1 cellular context compared by ENCODE assay signal in the genomic region with DNA sequence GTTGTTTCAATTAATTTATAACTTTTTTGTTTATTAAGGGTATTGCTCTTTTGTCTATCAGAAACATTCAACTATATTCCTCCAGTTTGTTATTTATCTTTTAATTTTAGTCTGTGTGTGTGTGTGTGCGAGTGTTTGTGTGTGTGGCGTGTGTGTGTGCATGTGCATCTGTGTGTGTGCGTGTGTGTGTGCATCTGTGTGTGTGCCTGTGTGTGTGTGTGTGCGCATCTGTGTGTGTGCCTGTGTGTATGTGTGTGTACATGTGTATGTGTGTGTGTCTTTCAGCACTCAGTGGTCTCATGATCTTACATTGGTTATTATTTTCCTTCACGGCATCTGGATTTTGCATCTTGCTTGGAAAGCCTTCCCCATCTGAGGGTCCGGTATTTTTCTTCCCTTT.
TF ChIP-seq lines count a peak whose summit lies in the region.

No MANE protein-coding gene starts in this region.

TF ChIP-seq in H1, 55 proteins besides CTCF, POLR2A, EP300 and RAD21:
- TF ChIP-seq JUN (IDR thresholded peaks at IDR 0.05; ENCODE audit: low read depth, low read length) (no peak), CBX8 (IDR thresholded peaks at IDR 0.05; ENCODE audit: borderline replicate concordance, low read depth, low read length) (no peak), FOSL1 (IDR thresholded peaks at IDR 0.05; ENCODE audit: insufficient read depth, low read depth, low read length) (no peak), ASH2L (IDR thresholded peaks at IDR 0.05; ENCODE audit: low read length) (no peak), SIX5 (IDR thresholded peaks at IDR 0.05; ENCODE audit: low read depth, low read length) (no peak), CHD1 (IDR thresholded peaks at IDR 0.05; ENCODE audit: low read depth, low read length) (no peak), CHD2 (IDR thresholded peaks at IDR 0.05; ENCODE audit: low read length) (no peak), SIN3A (conservative IDR thresholded peaks at IDR 0.05 in 1 of 2, IDR thresholded peaks at IDR 0.05 in 1 of 2; ENCODE audit: low read depth in 1 of 2, low read length in 2 of 2) (no peak), BACH1 (IDR thresholded peaks at IDR 0.05; ENCODE audit: low read length) (no peak), POU5F1 (IDR thresholded peaks at IDR 0.05; ENCODE audit: low read depth, low read length) (no peak), SUZ12 (IDR thresholded peaks at IDR 0.05; ENCODE audit: low read length) (no peak), EZH2 (IDR thresholded peaks at IDR 0.05; ENCODE audit: low read depth, low read length, severe bottlenecking) (no peak)
- TF ChIP-seq, protein P1, sequence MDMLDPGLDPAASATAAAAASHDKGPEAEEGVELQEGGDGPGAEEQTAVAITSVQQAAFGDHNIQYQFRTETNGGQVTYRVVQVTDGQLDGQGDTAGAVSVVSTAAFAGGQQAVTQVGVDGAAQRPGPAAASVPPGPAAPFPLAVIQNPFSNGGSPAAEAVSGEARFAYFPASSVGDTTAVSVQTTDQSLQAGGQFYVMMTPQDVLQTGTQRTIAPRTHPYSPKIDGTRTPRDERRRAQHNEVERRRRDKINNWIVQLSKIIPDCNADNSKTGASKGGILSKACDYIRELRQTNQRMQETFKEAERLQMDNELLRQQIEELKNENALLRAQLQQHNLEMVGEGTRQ (IDR thresholded peaks at IDR 0.05; ENCODE audit: low read length) = no peak
- TF ChIP-seq, protein P2, sequence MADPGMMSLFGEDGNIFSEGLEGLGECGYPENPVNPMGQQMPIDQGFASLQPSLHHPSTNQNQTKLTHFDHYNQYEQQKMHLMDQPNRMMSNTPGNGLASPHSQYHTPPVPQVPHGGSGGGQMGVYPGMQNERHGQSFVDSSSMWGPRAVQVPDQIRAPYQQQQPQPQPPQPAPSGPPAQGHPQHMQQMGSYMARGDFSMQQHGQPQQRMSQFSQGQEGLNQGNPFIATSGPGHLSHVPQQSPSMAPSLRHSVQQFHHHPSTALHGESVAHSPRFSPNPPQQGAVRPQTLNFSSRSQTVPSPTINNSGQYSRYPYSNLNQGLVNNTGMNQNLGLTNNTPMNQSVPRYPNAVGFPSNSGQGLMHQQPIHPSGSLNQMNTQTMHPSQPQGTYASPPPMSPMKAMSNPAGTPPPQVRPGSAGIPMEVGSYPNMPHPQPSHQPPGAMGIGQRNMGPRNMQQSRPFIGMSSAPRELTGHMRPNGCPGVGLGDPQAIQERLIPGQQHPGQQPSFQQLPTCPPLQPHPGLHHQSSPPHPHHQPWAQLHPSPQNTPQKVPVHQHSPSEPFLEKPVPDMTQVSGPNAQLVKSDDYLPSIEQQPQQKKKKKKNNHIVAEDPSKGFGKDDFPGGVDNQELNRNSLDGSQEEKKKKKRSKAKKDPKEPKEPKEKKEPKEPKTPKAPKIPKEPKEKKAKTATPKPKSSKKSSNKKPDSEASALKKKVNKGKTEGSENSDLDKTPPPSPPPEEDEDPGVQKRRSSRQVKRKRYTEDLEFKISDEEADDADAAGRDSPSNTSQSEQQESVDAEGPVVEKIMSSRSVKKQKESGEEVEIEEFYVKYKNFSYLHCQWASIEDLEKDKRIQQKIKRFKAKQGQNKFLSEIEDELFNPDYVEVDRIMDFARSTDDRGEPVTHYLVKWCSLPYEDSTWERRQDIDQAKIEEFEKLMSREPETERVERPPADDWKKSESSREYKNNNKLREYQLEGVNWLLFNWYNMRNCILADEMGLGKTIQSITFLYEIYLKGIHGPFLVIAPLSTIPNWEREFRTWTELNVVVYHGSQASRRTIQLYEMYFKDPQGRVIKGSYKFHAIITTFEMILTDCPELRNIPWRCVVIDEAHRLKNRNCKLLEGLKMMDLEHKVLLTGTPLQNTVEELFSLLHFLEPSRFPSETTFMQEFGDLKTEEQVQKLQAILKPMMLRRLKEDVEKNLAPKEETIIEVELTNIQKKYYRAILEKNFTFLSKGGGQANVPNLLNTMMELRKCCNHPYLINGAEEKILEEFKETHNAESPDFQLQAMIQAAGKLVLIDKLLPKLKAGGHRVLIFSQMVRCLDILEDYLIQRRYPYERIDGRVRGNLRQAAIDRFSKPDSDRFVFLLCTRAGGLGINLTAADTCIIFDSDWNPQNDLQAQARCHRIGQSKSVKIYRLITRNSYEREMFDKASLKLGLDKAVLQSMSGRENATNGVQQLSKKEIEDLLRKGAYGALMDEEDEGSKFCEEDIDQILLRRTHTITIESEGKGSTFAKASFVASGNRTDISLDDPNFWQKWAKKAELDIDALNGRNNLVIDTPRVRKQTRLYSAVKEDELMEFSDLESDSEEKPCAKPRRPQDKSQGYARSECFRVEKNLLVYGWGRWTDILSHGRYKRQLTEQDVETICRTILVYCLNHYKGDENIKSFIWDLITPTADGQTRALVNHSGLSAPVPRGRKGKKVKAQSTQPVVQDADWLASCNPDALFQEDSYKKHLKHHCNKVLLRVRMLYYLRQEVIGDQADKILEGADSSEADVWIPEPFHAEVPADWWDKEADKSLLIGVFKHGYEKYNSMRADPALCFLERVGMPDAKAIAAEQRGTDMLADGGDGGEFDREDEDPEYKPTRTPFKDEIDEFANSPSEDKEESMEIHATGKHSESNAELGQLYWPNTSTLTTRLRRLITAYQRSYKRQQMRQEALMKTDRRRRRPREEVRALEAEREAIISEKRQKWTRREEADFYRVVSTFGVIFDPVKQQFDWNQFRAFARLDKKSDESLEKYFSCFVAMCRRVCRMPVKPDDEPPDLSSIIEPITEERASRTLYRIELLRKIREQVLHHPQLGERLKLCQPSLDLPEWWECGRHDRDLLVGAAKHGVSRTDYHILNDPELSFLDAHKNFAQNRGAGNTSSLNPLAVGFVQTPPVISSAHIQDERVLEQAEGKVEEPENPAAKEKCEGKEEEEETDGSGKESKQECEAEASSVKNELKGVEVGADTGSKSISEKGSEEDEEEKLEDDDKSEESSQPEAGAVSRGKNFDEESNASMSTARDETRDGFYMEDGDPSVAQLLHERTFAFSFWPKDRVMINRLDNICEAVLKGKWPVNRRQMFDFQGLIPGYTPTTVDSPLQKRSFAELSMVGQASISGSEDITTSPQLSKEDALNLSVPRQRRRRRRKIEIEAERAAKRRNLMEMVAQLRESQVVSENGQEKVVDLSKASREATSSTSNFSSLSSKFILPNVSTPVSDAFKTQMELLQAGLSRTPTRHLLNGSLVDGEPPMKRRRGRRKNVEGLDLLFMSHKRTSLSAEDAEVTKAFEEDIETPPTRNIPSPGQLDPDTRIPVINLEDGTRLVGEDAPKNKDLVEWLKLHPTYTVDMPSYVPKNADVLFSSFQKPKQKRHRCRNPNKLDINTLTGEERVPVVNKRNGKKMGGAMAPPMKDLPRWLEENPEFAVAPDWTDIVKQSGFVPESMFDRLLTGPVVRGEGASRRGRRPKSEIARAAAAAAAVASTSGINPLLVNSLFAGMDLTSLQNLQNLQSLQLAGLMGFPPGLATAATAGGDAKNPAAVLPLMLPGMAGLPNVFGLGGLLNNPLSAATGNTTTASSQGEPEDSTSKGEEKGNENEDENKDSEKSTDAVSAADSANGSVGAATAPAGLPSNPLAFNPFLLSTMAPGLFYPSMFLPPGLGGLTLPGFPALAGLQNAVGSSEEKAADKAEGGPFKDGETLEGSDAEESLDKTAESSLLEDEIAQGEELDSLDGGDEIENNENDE (IDR thresholded peaks at IDR 0.05; ENCODE audit: insufficient replicate concordance, low read length) = no peak
TF ChIP-seq in H1: peak in this region for 0.
